7 cellular contexts compared by ENCODE assay signal in the genomic region with DNA sequence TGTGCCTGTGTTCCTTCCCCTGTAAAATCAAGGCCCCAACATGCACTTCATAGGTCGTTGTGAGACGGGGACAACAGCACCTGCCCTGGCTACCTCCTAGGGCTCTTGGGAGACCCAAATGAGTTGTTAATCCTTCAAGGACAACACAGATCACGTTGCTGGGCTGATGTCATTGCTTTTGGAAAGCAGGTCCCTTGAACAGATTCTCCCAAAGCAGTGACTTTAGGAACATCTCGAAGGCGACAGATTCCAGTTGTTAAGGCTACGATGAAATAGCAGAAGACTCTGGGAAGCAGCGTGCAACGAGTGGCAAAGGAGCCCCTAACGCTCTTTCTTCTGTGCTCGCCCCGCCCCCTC. TPM values are rescaled to one million over a fixed set of nuclear protein-coding genes. Genes with fewer than 3 reads are reported as not detected.
DNase-seq lines count a peak whose midpoint lies in the region; ATAC-seq and TF ChIP-seq lines count a peak whose summit lies in the region.

No MANE protein-coding gene starts in this region.

- intact Hi-C loops in ovary (cut with DNase I), result loop anchor here in 2 of 4 donors (5.0 to 10.0 kb wide), 2 partner anchors 64 to 228 kb away; no protein-coding TSS in a partner anchor

- H3K27ac ChIP-seq in HUES6 (ENCODE audit: low read depth, low read length) (no peak overlapping the region), ovary (peak overlapping the region; percentile 71 to 79)

- CTCF ChIA-PET in HEK293T (lab: Yijun Ruan, JAX), result no interaction called here

- peak overlapping the region; percentile 89 for H3K4me3 ChIP-seq in HUES6 (ENCODE audit: low read depth, low read length)
- H3K4me3 ChIP-seq in cardiac fibroblast (replicated peaks in 1 of 2; ENCODE audit: low read depth in 2 of 2, low read length in 2 of 2), result peak overlapping the region; percentile 22 to 55
- H3K4me3 ChIP-seq in ovary, result peak overlapping the region; percentile 67

- POLR2A ChIA-PET in HEK293T (lab: Yijun Ruan, JAX), result interaction anchor here (1.2 kb wide), 3 partner anchors 9 to 126 kb away, joined by 3 read pairs; no protein-coding TSS in a partner anchor

- peak; percentile 20 for ATAC-seq in GM19395 (IDR thresholded peaks at IDR 0.05; ENCODE audit: unreplicated experiment)

- 0 to 2% (median 2%) methylated on average over 11 of the region's 11 CpGs for WGBS in ovary, 3 donors

- H3K9me3 ChIP-seq in HUES6 (ENCODE audit: control insufficient read depth, insufficient read depth, low read depth, low read length), result no peaks in the 10 kb centered on the region
- H3K9me3 ChIP-seq in ovary, result no peaks in the 10 kb centered on the region

- DNase-seq in cardiac fibroblast (ENCODE audit: low read depth in 2 of 2) (no peak), ovary (peak in 1 of 5 donors; percentile 40), nucleus accumbens (lab: John Stamatoyannopoulos, UW) (no peak), cortex of kidney (lab: John Stamatoyannopoulos, UW) (no peak), HEK293T (ENCODE audit: extremely low spot score) (no peak)

- H3K27me3 ChIP-seq in HUES6 (ENCODE audit: control insufficient read depth, insufficient read depth, low read length) (no peaks in the 10 kb centered on the region), ovary (no peaks in the 10 kb centered on the region)

- TF ChIP-seq EP300 in ovary (IDR thresholded peaks at IDR 0.05), result no peak

- TF ChIP-seq POLR2A in ovary (IDR thresholded peaks at IDR 0.05), result no peak

- TF ChIP-seq CTCF in cardiac fibroblast (IDR thresholded peaks at IDR 0.05; ENCODE audit: low read depth, low read length) (no peak), ovary (IDR thresholded peaks at IDR 0.05) (no peak)

- H3K9ac ChIP-seq in HUES6 (ENCODE audit: low read length), result no peak overlapping the region

- H3K4me1 ChIP-seq in HUES6 (ENCODE audit: control insufficient read depth, insufficient read depth, low read length) (peaks cover 18% of the 10 kb centered on the region), ovary (ENCODE audit: insufficient read depth) (peaks cover 9% of the 10 kb centered on the region)

- H3K36me3 ChIP-seq in HUES6 (ENCODE audit: control insufficient read depth, insufficient read depth, low read length) (no peaks in the 10 kb centered on the region), ovary (no peaks in the 10 kb centered on the region)

TF ChIP-seq in HEK293T, 16 proteins besides CTCF, POLR2A, EP300 and RAD21:
- TF ChIP-seq SP1 (IDR thresholded peaks at IDR 0.05), result no peak
- TF ChIP-seq ZNF384 (IDR thresholded peaks at IDR 0.05), result no peak
- no peak for TF ChIP-seq LEF1 (IDR thresholded peaks at IDR 0.05; ENCODE audit: borderline replicate concordance)
- TF ChIP-seq CTBP1 (IDR thresholded peaks at IDR 0.05; ENCODE audit: borderline replicate concordance), result no peak
- TF ChIP-seq BHLHE40 (IDR thresholded peaks at IDR 0.05; ENCODE audit: borderline replicate concordance), result no peak
TF ChIP-seq in HEK293T: peak in this region for 0.

RNA-seq across cellular contexts. Expression of a gene that starts 26.2 kb away (rescaled TPM):
- 1 to 10 TPM in 6 of 7 donors, under 1 TPM in 1; 0.80 to 9.9 (median 3.1) TPM for total RNA-seq in ovary
- polyA plus RNA-seq in ovary, result 1 to 10 TPM; 2.1 to 2.2 TPM

Comparison
In these comparisons a context has a peak if more than half of its experiments do, and no peak if none do; other contexts are left out.
1. H3K4me3 ChIP-seq: peak in every context shown above with its lines; median percentile 89 in HUES6; 67 in ovary; 38 in cardiac fibroblast.